In genomic region chr11:17386331-17387084, GRCh38 we compare ENCODE assay signal across 8 cellular contexts. TPM values are rescaled to one million over a fixed set of nuclear protein-coding genes. Genes with fewer than 3 reads are reported as not detected.
DNase-seq lines count a peak whose midpoint lies in the region; ATAC-seq and TF ChIP-seq lines count a peak whose summit lies in the region.

No MANE protein-coding gene starts in this region.

- TF ChIP-seq CTCF in left lung (IDR thresholded peaks at IDR 0.05), result peak; percentile 47 to 53

- H3K9me3 ChIP-seq in left lung, result no peaks in the 10 kb centered on the region

- intact Hi-C loops in left lung (cut with DNase I), result loop anchor here in 1 of 2 donors (10.0 kb wide), 1 partner anchor 118 kb away; no protein-coding TSS in a partner anchor

- no peaks in the 10 kb centered on the region for H3K36me3 ChIP-seq in left lung

- DNase-seq in EL, result peak; percentile 50
- peak; percentile 80 for DNase-seq in KBM-7
- peak; percentile 57 for DNase-seq in SW480 (ENCODE audit: low spot score)
- peak; percentile 98 for DNase-seq in cerebellar cortex (ENCODE audit: low spot score)
- peak in 1 of 2 donors; percentile 55 for DNase-seq in left lung
- DNase-seq in stimulated activated naive CD4-positive, alpha-beta T cell treated with Interleukin-2 at 50 U/mL for 16 hours (lab: John Stamatoyannopoulos, UW), result peak; percentile 11
- DNase-seq in central memory CD4-positive, alpha-beta T cell, result no peak

- peak overlapping the region in 1 of 2 donors; percentile 19 for H3K27ac ChIP-seq in left lung

- peaks cover 0 to 26% of the 10 kb centered on the region in 2 donors for H3K27me3 ChIP-seq in left lung

- no peak overlapping the region for H3K4me3 ChIP-seq in left lung

- ATAC-seq in GM21390 (IDR thresholded peaks at IDR 0.05; ENCODE audit: unreplicated experiment), result peak; percentile 58
- ATAC-seq in left lung, result peak; percentile 81

- peaks cover 0 to 19% of the 10 kb centered on the region in 2 donors for H3K4me1 ChIP-seq in left lung

- in situ Hi-C loops in KBM-7 (cut with MboI; ENCODE audit: low pct_unique_long_range_greater_than_20kb, low sequenced_read_pairs), result loop anchor here (10.0 kb wide), 1 partner anchor 118 kb away; no protein-coding TSS in a partner anchor

RNA-seq across cellular contexts. Expression of gene KCNJ11, which starts 2.0 kb away (rescaled TPM):
- 1 to 10 TPM; 1.8 to 7.2 TPM for total RNA-seq in left lung

RNA-seq across cellular contexts. Expression of gene NCR3LG1, which starts 34.9 kb away (rescaled TPM):
- total RNA-seq in left lung, result 1 to 10 TPM; 4.3 to 9.8 TPM
